2 cellular contexts compared by ENCODE assay signal in the genomic region with DNA sequence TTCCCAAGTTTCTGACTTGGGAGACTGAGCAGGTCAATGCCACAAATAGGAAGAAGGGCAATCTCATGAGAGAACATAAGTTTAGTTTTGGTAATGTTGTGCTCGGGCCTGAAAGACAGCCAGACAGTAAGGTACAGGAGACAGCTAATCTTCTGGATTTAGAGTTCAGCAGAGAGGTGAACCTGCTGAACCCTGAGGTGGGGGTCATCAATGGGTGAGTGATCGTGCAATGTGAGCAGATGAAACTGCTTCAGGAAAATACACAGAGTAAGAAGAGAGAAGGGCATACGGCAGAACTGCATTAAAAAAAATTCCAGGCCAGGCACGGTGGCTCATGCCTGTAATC.
TF ChIP-seq lines count a peak whose summit lies in the region.

No MANE protein-coding gene starts in this region.

TF ChIP-seq in liver, 16 proteins besides CTCF, POLR2A, EP300 and RAD21:
- TF ChIP-seq, protein P1, sequence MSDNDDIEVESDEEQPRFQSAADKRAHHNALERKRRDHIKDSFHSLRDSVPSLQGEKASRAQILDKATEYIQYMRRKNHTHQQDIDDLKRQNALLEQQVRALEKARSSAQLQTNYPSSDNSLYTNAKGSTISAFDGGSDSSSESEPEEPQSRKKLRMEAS (IDR thresholded peaks at IDR 0.05): no peak

TF ChIP-seq in HepG2, 621 proteins besides CTCF, POLR2A, EP300 and RAD21:
- TF ChIP-seq, protein P2, sequence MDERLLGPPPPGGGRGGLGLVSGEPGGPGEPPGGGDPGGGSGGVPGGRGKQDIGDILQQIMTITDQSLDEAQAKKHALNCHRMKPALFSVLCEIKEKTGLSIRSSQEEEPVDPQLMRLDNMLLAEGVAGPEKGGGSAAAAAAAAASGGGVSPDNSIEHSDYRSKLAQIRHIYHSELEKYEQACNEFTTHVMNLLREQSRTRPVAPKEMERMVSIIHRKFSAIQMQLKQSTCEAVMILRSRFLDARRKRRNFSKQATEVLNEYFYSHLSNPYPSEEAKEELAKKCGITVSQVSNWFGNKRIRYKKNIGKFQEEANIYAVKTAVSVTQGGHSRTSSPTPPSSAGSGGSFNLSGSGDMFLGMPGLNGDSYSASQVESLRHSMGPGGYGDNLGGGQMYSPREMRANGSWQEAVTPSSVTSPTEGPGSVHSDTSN (CRISPR knock-in tag; IDR thresholded peaks at IDR 0.05): no peak
- TF ChIP-seq E2F1 (CRISPR knock-in tag; IDR thresholded peaks at IDR 0.05) (no peak), HBP1 (CRISPR knock-in tag; IDR thresholded peaks at IDR 0.05; ENCODE audit: low read depth) (no peak), THAP11 (CRISPR knock-in tag; IDR thresholded peaks at IDR 0.05) (no peak)
- TF ChIP-seq, protein P3, sequence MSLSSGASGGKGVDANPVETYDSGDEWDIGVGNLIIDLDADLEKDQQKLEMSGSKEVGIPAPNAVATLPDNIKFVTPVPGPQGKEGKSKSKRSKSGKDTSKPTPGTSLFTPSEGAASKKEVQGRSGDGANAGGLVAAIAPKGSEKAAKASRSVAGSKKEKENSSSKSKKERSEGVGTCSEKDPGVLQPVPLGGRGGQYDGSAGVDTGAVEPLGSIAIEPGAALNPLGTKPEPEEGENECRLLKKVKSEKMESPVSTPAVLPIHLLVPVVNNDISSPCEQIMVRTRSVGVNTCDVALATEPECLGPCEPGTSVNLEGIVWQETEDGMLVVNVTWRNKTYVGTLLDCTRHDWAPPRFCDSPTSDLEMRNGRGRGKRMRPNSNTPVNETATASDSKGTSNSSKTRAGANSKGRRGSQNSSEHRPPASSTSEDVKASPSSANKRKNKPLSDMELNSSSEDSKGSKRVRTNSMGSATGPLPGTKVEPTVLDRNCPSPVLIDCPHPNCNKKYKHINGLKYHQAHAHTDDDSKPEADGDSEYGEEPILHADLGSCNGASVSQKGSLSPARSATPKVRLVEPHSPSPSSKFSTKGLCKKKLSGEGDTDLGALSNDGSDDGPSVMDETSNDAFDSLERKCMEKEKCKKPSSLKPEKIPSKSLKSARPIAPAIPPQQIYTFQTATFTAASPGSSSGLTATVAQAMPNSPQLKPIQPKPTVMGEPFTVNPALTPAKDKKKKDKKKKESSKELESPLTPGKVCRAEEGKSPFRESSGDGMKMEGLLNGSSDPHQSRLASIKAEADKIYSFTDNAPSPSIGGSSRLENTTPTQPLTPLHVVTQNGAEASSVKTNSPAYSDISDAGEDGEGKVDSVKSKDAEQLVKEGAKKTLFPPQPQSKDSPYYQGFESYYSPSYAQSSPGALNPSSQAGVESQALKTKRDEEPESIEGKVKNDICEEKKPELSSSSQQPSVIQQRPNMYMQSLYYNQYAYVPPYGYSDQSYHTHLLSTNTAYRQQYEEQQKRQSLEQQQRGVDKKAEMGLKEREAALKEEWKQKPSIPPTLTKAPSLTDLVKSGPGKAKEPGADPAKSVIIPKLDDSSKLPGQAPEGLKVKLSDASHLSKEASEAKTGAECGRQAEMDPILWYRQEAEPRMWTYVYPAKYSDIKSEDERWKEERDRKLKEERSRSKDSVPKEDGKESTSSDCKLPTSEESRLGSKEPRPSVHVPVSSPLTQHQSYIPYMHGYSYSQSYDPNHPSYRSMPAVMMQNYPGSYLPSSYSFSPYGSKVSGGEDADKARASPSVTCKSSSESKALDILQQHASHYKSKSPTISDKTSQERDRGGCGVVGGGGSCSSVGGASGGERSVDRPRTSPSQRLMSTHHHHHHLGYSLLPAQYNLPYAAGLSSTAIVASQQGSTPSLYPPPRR (CRISPR knock-in tag; IDR thresholded peaks at IDR 0.05; ENCODE audit: borderline replicate concordance): no peak
TF ChIP-seq in HepG2: peak in this region for 0.
